22 cellular contexts compared by ENCODE assay signal in the genomic region with DNA sequence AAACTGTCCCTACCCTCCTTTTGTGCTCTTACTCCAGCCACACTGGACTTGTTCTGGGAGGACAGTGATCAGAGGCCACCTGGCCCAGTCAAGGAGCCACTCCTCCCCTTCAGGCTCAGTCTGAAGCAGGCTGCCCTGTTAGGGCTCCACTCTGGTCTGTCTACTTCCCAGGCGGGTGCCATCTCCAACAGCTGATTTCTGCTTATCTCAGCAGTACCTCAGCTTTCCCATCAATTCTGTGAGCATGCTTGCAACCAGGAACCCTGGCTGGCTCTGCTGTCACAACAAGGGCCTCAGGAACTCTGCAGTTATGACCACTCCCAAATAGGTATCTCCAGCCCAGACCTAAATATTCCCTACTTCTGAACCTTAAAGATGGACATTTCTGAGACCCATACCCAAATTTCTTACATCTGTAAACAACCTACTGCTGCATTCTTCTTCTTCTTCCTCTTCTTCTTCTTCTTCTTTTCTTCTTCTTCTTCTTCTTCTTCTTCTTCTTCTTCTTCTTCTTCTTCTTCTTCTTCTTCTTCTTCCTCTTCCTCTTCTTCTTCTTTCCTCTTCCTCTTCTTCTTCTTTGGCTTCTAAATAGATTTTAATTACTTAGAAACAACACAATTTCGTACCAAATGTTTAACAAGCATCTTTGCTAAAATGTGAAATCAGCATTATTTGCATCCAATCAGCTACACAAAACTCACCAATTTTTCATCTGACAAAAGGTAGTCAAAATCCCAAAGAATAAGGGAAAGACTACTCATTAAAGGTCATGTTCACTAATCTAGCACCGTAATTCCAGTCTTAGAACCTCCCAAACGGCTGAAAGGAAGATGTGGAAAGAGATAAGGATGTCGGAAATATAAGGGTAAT. TPM values are rescaled to one million over a fixed set of nuclear protein-coding genes. Genes with fewer than 3 reads are reported as not detected.
DNase-seq lines count a peak whose midpoint lies in the region; ATAC-seq, FAIRE-seq and TF ChIP-seq lines count a peak whose summit lies in the region.
"Had no signal": no experiment of that assay in that cellular context is flagged by ENCODE, and none has a peak within 500 bp of the region (broad histone marks: within the 10 kb centered on the region; RNA-seq: fewer than 3 reads in every experiment).

No MANE protein-coding gene starts in this region.

- no peaks in the 10 kb centered on the region for H3K4me1 Mint-ChIP-seq in activated naive CD4-positive, alpha-beta T cell treated with anti-CD3 and anti-CD28 coated beads, Interleukin-2, amount 10 ng/mL, durations not matched to agents 7 days and 5 days

- H2BK120ac ChIP-seq in IMR-90 (ENCODE audit: low read depth, low read length) = no peak overlapping the region

- no peak overlapping the region for H3K18ac ChIP-seq in IMR-90 (ENCODE audit: low read depth, low read length)

- TF ChIP-seq RAD21 in IMR-90 (IDR thresholded peaks at IDR 0.05; ENCODE audit: low read length) (no peak), HepG2 (CRISPR knock-in tag; IDR thresholded peaks at IDR 0.05) (no peak)

- H4K5ac ChIP-seq in IMR-90 (ENCODE audit: low read depth, low read length) = no peak overlapping the region

- H2AFZ ChIP-seq in IMR-90 (replicated peaks; ENCODE audit: low read length, poor library complexity) (no peak overlapping the region), HepG2 (ENCODE audit: low read length) (no peak overlapping the region)

- no peak overlapping the region for H2AK5ac ChIP-seq in IMR-90 (ENCODE audit: low read depth, low read length)

- CTCF ChIA-PET in activated naive CD4-positive, alpha-beta T cell treated with anti-CD3 and anti-CD28 coated beads, Interleukin-2, amount 10 ng/mL, durations not matched to agents 7 days and 5 days (lab: Charles Lee) = interaction anchor here (0.8 to 2.9 kb wide), 2 partner anchors 8 to 528 kb away, joined by 3 to 18 read pairs; no protein-coding TSS in a partner anchor
- CTCF ChIA-PET in IMR-90 (lab: Yijun Ruan, JAX) (interaction anchor here (0.5 to 1.4 kb wide), 2 partner anchors 8 to 12 kb away, joined by 3 to 4 read pairs; no protein-coding TSS in a partner anchor), HepG2 (lab: Yijun Ruan, JAX; ENCODE audit: low intra/inter-chr PET ratio, low total read pairs) (no interaction called here)

- POLR2A ChIA-PET in IMR-90 (lab: Charles Lee; ENCODE audit: unreplicated experiment) = no interaction called here
- POLR2A ChIA-PET in HepG2 (lab: Yijun Ruan, JAX) = interaction anchor here (2.9 kb wide), 1 partner anchor 13 kb away, joined by 14 read pairs; a partner anchor contains a TSS

- peaks cover 24% of the 10 kb centered on the region for H3K27me3 Mint-ChIP-seq in activated naive CD4-positive, alpha-beta T cell treated with anti-CD3 and anti-CD28 coated beads, Interleukin-2, amount 10 ng/mL, durations not matched to agents 7 days and 5 days

- dilution Hi-C loops in IMR-90 (cut with HindIII; ENCODE audit: low sequenced_read_pairs, unreplicated experiment) = no loop called here

- 43% methylated on average over 1 of the region's 5 CpGs; no CpG with 5 or more reads in 1 of the 2 experiments for WGBS in IMR-90 (ENCODE audit: extremely low coverage in 2 of 2, insufficient read length in 1 of 2), 2 experiments
- WGBS in HepG2 (ENCODE audit: low lambda C conversion rate) = 61% methylated on average over 5 of the region's 5 CpGs

- no peaks in the 10 kb centered on the region for H3K9me3 Mint-ChIP-seq in activated naive CD4-positive, alpha-beta T cell treated with anti-CD3 and anti-CD28 coated beads, Interleukin-2, amount 10 ng/mL, durations not matched to agents 7 days and 5 days
- H3K9me3 Mint-ChIP-seq: CD4-positive, CD25-positive, alpha-beta regulatory T cell had no signal

- H4K8ac ChIP-seq in IMR-90 (ENCODE audit: low read depth in 2 of 2, low read length in 2 of 2) = no peak overlapping the region

- TF ChIP-seq POLR2A in IMR-90 (IDR thresholded peaks at IDR 0.05; ENCODE audit: low read depth, low read length) (no peak), HepG2 (IDR thresholded peaks at IDR 0.05; ENCODE audit: insufficient read depth in 1 of 2, low read depth in 2 of 2, low read length in 2 of 2) (no peak)

- ATAC-seq in IMR-90 (ENCODE audit: low read depth) (no peak), HepG2 (no peak), GM19452 (IDR thresholded peaks at IDR 0.05; ENCODE audit: unreplicated experiment) (no peak), GM18517 (IDR thresholded peaks at IDR 0.05; ENCODE audit: unreplicated experiment) (no peak)
- ATAC-seq: Panc1, SK-N-SH treated with all-trans-retinoic acid at 6 μM for 48 hours had no signal

- H2BK20ac ChIP-seq in IMR-90 (ENCODE audit: low read depth, low read length) = no peak overlapping the region

- intact Hi-C loops in IMR-90 (cut with micrococcal nuclease) (no loop called here), HepG2 (cut with micrococcal nuclease; ENCODE audit: unreplicated experiment) (no loop called here)

- in situ Hi-C loops in IMR-90 (cut with MboI; ENCODE audit: low sequenced_read_pairs) (no loop called here), HepG2 (cut with HindIII; ENCODE audit: extremely low pct_ligation_motif_present, low pct_unique_long_range_greater_than_20kb) (no loop called here)

- no TSS peak for BruUV-seq in IMR-90 (replicated peaks; lab: Mats Ljungman, UMichigan)
- BruUV-seq in HepG2 (replicated peaks; lab: Mats Ljungman, UMichigan) = no TSS peak

- no peak overlapping the region for H3K14ac ChIP-seq in IMR-90 (replicated peaks; ENCODE audit: low read depth, low read length)

- H3K4me2 ChIP-seq in IMR-90 (ENCODE audit: low read depth, low read length) (no peak overlapping the region), HepG2 (ENCODE audit: low read depth, low read length) (no peak overlapping the region)

- H3K79me1 ChIP-seq in IMR-90 (ENCODE audit: low read depth in 1 of 2, low read length in 2 of 2) = no peaks in the 10 kb centered on the region

- H3K36me3 Mint-ChIP-seq in activated naive CD4-positive, alpha-beta T cell treated with anti-CD3 and anti-CD28 coated beads, Interleukin-2, amount 10 ng/mL, durations not matched to agents 7 days and 5 days = no peaks in the 10 kb centered on the region
- H3K36me3 Mint-ChIP-seq: CD4-positive, CD25-positive, alpha-beta regulatory T cell had no signal

- TF ChIP-seq CTCF in IMR-90 (conservative IDR thresholded peaks at IDR 0.05; ENCODE audit: low read depth, low read length) = no peak
- no peak for TF ChIP-seq CTCF in HepG2 (CRISPR knock-in tag; IDR thresholded peaks at IDR 0.05)

- H3K9me1 ChIP-seq in IMR-90 (ENCODE audit: insufficient read depth, low read length) = peaks cover 3% of the 10 kb centered on the region; the same call in 1 of the 2 replicates

- H2BK5ac ChIP-seq in IMR-90 (ENCODE audit: low read depth, low read length, poor library complexity, severe bottlenecking) = no peak overlapping the region

- no peak overlapping the region for H3K4me3 Mint-ChIP-seq in activated naive CD4-positive, alpha-beta T cell treated with anti-CD3 and anti-CD28 coated beads, Interleukin-2, amount 10 ng/mL, durations not matched to agents 7 days and 5 days
- H3K4me3 Mint-ChIP-seq: CD4-positive, CD25-positive, alpha-beta regulatory T cell had no signal

- no peak overlapping the region for H3K27ac Mint-ChIP-seq in activated naive CD4-positive, alpha-beta T cell treated with anti-CD3 and anti-CD28 coated beads, Interleukin-2, amount 10 ng/mL, durations not matched to agents 7 days and 5 days
- H3K27ac Mint-ChIP-seq: CD4-positive, CD25-positive, alpha-beta regulatory T cell had no signal

- H3K9ac ChIP-seq in IMR-90 (ENCODE audit: low read depth, low read length) = no peak overlapping the region
- no peak overlapping the region for H3K9ac ChIP-seq in HepG2 (ENCODE audit: insufficient read depth, low read depth, low read length)

- no peak overlapping the region for H2BK15ac ChIP-seq in IMR-90 (ENCODE audit: low read depth, low read length)

- no peak overlapping the region for H3K4ac ChIP-seq in IMR-90 (ENCODE audit: low read depth, low read length)

- no peak for FAIRE-seq in HepG2 (lab: Jason Lieb, UNC)
- FAIRE-seq: A204.1 had no signal

- H3K36me3 ChIP-seq in IMR-90 (ENCODE audit: control insufficient read depth, insufficient read depth, low read length) = no peaks in the 10 kb centered on the region
- H3K36me3 ChIP-seq in HepG2 (replicated peaks in 1 of 2; ENCODE audit: control insufficient read depth in 1 of 2, insufficient read depth in 2 of 2, low read length in 2 of 2) = no peaks in the 10 kb centered on the region
- H3K36me3 ChIP-seq: BE2C had no signal

- H3K23ac ChIP-seq in IMR-90 (ENCODE audit: low read depth, low read length) = no peak overlapping the region

- no peak overlapping the region for H2AK9ac ChIP-seq in IMR-90 (replicated peaks; ENCODE audit: low read depth, low read length, poor library complexity)

- peak; percentile 11 for DNase-seq in activated naive CD4-positive, alpha-beta T cell treated with anti-CD3 and anti-CD28 coated beads, Interleukin-2, amount 10 ng/mL, durations not matched to agents 7 days and 5 days
- no peak for DNase-seq in activated naive CD4-positive, alpha-beta T cell treated with anti-CD3 and anti-CD28 coated beads, Interleukin-2, amount 50 U/mL, for 16 hours
- DNase-seq in IMR-90 (no peak), HepG2 (ENCODE audit: low spot score) (no peak), NCI-H526 treated with DMSO at 0.1 percent for 48 hours (lab: John Stamatoyannopoulos, UW) (no peak)
- DNase-seq: BE2C; CD4-positive, CD25-positive, alpha-beta regulatory T cell; DMS79; H7; KBM-7; MM.1S; NCI-H1092 treated with DMSO at 0.1 percent for 48 hours; NCI-H2029 treated with DMSO at 0.1 percent for 48 hours; NCI-H226; NCI-H510A treated with DMSO at 0.1 percent for 48 hours; NCI-H774; NK-92 treated with Interleukin-12 subunit alpha and Interleukin-12 subunit beta, amount 100 ng/mL, for 24 hours had no signal

- H3K9me3 ChIP-seq in IMR-90 (ENCODE audit: control insufficient read depth, insufficient read depth, low read length) = no peaks in the 10 kb centered on the region
- H3K9me3 ChIP-seq in HepG2 (ENCODE audit: low read length) = no peaks in the 10 kb centered on the region
- H3K9me3 ChIP-seq: BE2C had no signal

- TF ChIP-seq EP300 in HepG2 (IDR thresholded peaks at IDR 0.05; ENCODE audit: low read depth in 2 of 2, low read length in 2 of 2) (no peak), HepG2 (CRISPR knock-in tag; IDR thresholded peaks at IDR 0.05; ENCODE audit: borderline replicate concordance) (no peak)

- H3K4me1 ChIP-seq in IMR-90 (ENCODE audit: control insufficient read depth, insufficient read depth, low read length) = peaks cover 2% of the 10 kb centered on the region; the same call in 1 of the 2 replicates
- H3K4me1 ChIP-seq in HepG2 (ENCODE audit: insufficient read depth, low read length) = peaks cover 25% of the 10 kb centered on the region

- H3K27ac ChIP-seq in IMR-90 (ENCODE audit: insufficient read depth, low read length) = no peak overlapping the region
- H3K27ac ChIP-seq in HepG2 (ENCODE audit: extremely low read length, insufficient read depth, low read length) = no peak overlapping the region

- no peak overlapping the region for H3K56ac ChIP-seq in IMR-90 (ENCODE audit: extremely low read depth, insufficient read depth, low read length)

- H4K20me1 ChIP-seq in IMR-90 (ENCODE audit: insufficient read depth, low read length) (no peaks in the 10 kb centered on the region), HepG2 (ENCODE audit: insufficient read depth, low read length) (no peaks in the 10 kb centered on the region)

- no peaks in the 10 kb centered on the region for H3K79me2 ChIP-seq in HepG2 (ENCODE audit: insufficient read depth, low read length)

- H4K91ac ChIP-seq in IMR-90 (ENCODE audit: insufficient read depth, low read depth, low read length) = no peak overlapping the region

- no peak overlapping the region for H3K4me3 ChIP-seq in IMR-90 (ENCODE audit: insufficient read depth, low read depth, low read length)
- H3K4me3 ChIP-seq in HepG2 (replicated peaks in 1 of 3; ENCODE audit: insufficient read depth in 1 of 3, low read depth in 2 of 3, low read length in 3 of 3) = no peak overlapping the region

- H3K27me3 ChIP-seq in IMR-90 (ENCODE audit: control insufficient read depth, insufficient read depth, low read length) = peaks cover 5% of the 10 kb centered on the region
- no peaks in the 10 kb centered on the region; a peak in 1 of 5 replicates for H3K27me3 ChIP-seq in HepG2 (ENCODE audit: control insufficient read depth in 1 of 2, insufficient read depth in 2 of 2, low read length in 2 of 2)
- H3K27me3 ChIP-seq: BE2C had no signal

RNA-seq across cellular contexts. Expression of a gene that starts 13.6 kb away (rescaled TPM):
- total RNA-seq in IMR-90 (2012; rRNA removed) (2.8 and 3.2 TPM in 2 replicates), HepG2 (2016; rRNA removed; fragmentation: Illumina TruSeq; extraction: Trizol) (0.62 and 0.83 TPM in 2 replicates)
- polyA plus RNA-seq in IMR-90 (2012; rRNA removed) (2.5 and 2.6 TPM in 2 replicates), HepG2 (2011; rRNA removed) (0.33 and 0.56 TPM in 2 replicates)
- 1.2 and 2.1 TPM in 2 replicates for polyA plus RNA-seq in IMR-90 (2012; cell fraction: cytosol; rRNA removed)
- polyA plus RNA-seq in IMR-90 (2012; cell fraction: nucleus; rRNA removed; ENCODE audit: low replicate concordance) = 7.0 and 12.7 TPM in 2 replicates
- 0.20 and 0.26 TPM in 2 replicates for total RNA-seq in HepG2 (2016; cell fraction: cytosol; rRNA removed; fragmentation: Illumina TruSeq; extraction: Trizol; ENCODE audit: low read depth)
- 0.34 and 0.93 TPM in 2 replicates for total RNA-seq in HepG2 (2016; cell fraction: insoluble cytoplasmic fraction; rRNA removed; fragmentation: Illumina TruSeq; extraction: Trizol)
- total RNA-seq in HepG2 (2016; cell fraction: membrane; rRNA removed; fragmentation: Illumina TruSeq; extraction: Trizol) = 0.59 and 0.99 TPM in 2 replicates
- 0.99 and 1.1 TPM in 2 replicates for total RNA-seq in HepG2 (2016; cell fraction: nucleus; rRNA removed; fragmentation: Illumina TruSeq; extraction: Trizol)
- polyA plus RNA-seq in HepG2 (2011; cell fraction: cytosol; rRNA removed) = 0.31 and 0.35 TPM in 2 replicates
- polyA plus RNA-seq in HepG2 (2011; cell fraction: nucleus; rRNA removed) = 0.64 and 0.88 TPM in 2 replicates
- 0.19 and 0.25 TPM in 2 replicates for polyA plus RNA-seq in HepG2 (2012)
- polyA plus RNA-seq in HepG2 (2016; cell fraction: cytosol; fragmentation: Illumina TruSeq; extraction: Trizol; ENCODE audit: low read depth) = 0.12 and 0.36 TPM in 2 replicates
- polyA plus RNA-seq in HepG2 (2016; cell fraction: insoluble cytoplasmic fraction; fragmentation: Illumina TruSeq; extraction: Trizol; ENCODE audit: low read depth) = 0.29 and 0.41 TPM in 2 replicates
- 0.29 and 0.35 TPM in 2 replicates for polyA plus RNA-seq in HepG2 (2016; cell fraction: membrane; fragmentation: Illumina TruSeq; extraction: Trizol; ENCODE audit: low read depth)
- polyA plus RNA-seq in HepG2 (2016; cell fraction: nucleus; fragmentation: Illumina TruSeq; extraction: Trizol; ENCODE audit: insufficient read depth, low read depth) = 1.0 and 1.9 TPM in 2 replicates
- polyA minus RNA-seq in HepG2 (2011; rRNA and poly(A)+ RNA removed; ENCODE audit: low replicate concordance) = 0.94 and 9.4 TPM in 2 replicates
- 0.79 TPM in 1 of 2 replicates, not detected in the other for polyA minus RNA-seq in HepG2 (2011; cell fraction: cytosol; rRNA and poly(A)+ RNA removed)
- polyA minus RNA-seq in HepG2 (2011; cell fraction: nucleus; rRNA and poly(A)+ RNA removed) = 1.5 and 1.8 TPM in 2 replicates
- total RNA-seq: CD4-positive, CD25-positive, alpha-beta regulatory T cell had no signal
- polyA plus RNA-seq: CD4-positive, CD25-positive, alpha-beta regulatory T cell had no signal

RNA-seq across cellular contexts. Expression of a gene that starts 23.1 kb away (rescaled TPM):
- 61.1 and 97.5 TPM in 2 replicates for total RNA-seq in IMR-90 (2012; rRNA removed)
- polyA plus RNA-seq in IMR-90 (2012; rRNA removed) = 214 and 225 TPM in 2 replicates
- polyA plus RNA-seq in IMR-90 (2012; cell fraction: cytosol; rRNA removed) = 62.0 and 132 TPM in 2 replicates
- 199 and 416 TPM in 2 replicates for polyA plus RNA-seq in IMR-90 (2012; cell fraction: nucleus; rRNA removed; ENCODE audit: low replicate concordance)
- 0.80 and 1.1 TPM in 2 replicates for total RNA-seq in HepG2 (2016; rRNA removed; fragmentation: Illumina TruSeq; extraction: Trizol)
- total RNA-seq in HepG2 (2016; cell fraction: cytosol; rRNA removed; fragmentation: Illumina TruSeq; extraction: Trizol; ENCODE audit: low read depth) = 0.44 and 0.81 TPM in 2 replicates
- total RNA-seq in HepG2 (2016; cell fraction: insoluble cytoplasmic fraction; rRNA removed; fragmentation: Illumina TruSeq; extraction: Trizol) = 1.1 and 1.2 TPM in 2 replicates
- 0.76 and 0.93 TPM in 2 replicates for total RNA-seq in HepG2 (2016; cell fraction: membrane; rRNA removed; fragmentation: Illumina TruSeq; extraction: Trizol)
- total RNA-seq in HepG2 (2016; cell fraction: nucleus; rRNA removed; fragmentation: Illumina TruSeq; extraction: Trizol) = 0.38 and 0.56 TPM in 2 replicates
- polyA plus RNA-seq in HepG2 (2011; rRNA removed) = 2.3 and 2.5 TPM in 2 replicates
- 1.2 and 3.5 TPM in 2 replicates for polyA plus RNA-seq in HepG2 (2011; cell fraction: cytosol; rRNA removed)
- 5.9 and 8.0 TPM in 2 replicates for polyA plus RNA-seq in HepG2 (2011; cell fraction: nucleus; rRNA removed)
- polyA plus RNA-seq in HepG2 (2012) = 1.4 and 1.7 TPM in 2 replicates
- polyA plus RNA-seq in HepG2 (2016; cell fraction: cytosol; fragmentation: Illumina TruSeq; extraction: Trizol; ENCODE audit: low read depth) = 0.28 and 0.49 TPM in 2 replicates
- polyA plus RNA-seq in HepG2 (2016; cell fraction: insoluble cytoplasmic fraction; fragmentation: Illumina TruSeq; extraction: Trizol; ENCODE audit: low read depth) = 2.1 and 2.4 TPM in 2 replicates
- polyA plus RNA-seq in HepG2 (2016; cell fraction: membrane; fragmentation: Illumina TruSeq; extraction: Trizol; ENCODE audit: low read depth) = 0.43 and 0.85 TPM in 2 replicates
- 0.97 and 2.5 TPM in 2 replicates for polyA plus RNA-seq in HepG2 (2016; cell fraction: nucleus; fragmentation: Illumina TruSeq; extraction: Trizol; ENCODE audit: insufficient read depth, low read depth)
- 0.77 and 0.94 TPM in 2 replicates for polyA minus RNA-seq in HepG2 (2011; rRNA and poly(A)+ RNA removed; ENCODE audit: low replicate concordance)
- polyA minus RNA-seq in HepG2 (2011; cell fraction: cytosol; rRNA and poly(A)+ RNA removed) = 1.1 and 1.3 TPM in 2 replicates
- 0.87 and 1.4 TPM in 2 replicates for polyA minus RNA-seq in HepG2 (2011; cell fraction: nucleus; rRNA and poly(A)+ RNA removed)
- total RNA-seq: CD4-positive, CD25-positive, alpha-beta regulatory T cell had no signal
- polyA plus RNA-seq: CD4-positive, CD25-positive, alpha-beta regulatory T cell had no signal

RNA-seq across cellular contexts. Expression of a gene that starts 53.0 kb away (rescaled TPM):
- total RNA-seq in IMR-90 (2012; rRNA removed) = 190 and 225 TPM in 2 replicates
- 184 and 186 TPM in 2 replicates for polyA plus RNA-seq in IMR-90 (2012; rRNA removed)
- 144 and 191 TPM in 2 replicates for polyA plus RNA-seq in IMR-90 (2012; cell fraction: cytosol; rRNA removed)
- 99.1 and 183 TPM in 2 replicates for polyA plus RNA-seq in IMR-90 (2012; cell fraction: nucleus; rRNA removed; ENCODE audit: low replicate concordance)
- 16.5 and 37.7 TPM in 2 replicates for total RNA-seq in HepG2 (2016; rRNA removed; fragmentation: Illumina TruSeq; extraction: Trizol)
- total RNA-seq in HepG2 (2016; cell fraction: cytosol; rRNA removed; fragmentation: Illumina TruSeq; extraction: Trizol; ENCODE audit: low read depth) = 3.3 and 4.3 TPM in 2 replicates
- 14.1 and 38.3 TPM in 2 replicates for total RNA-seq in HepG2 (2016; cell fraction: insoluble cytoplasmic fraction; rRNA removed; fragmentation: Illumina TruSeq; extraction: Trizol)
- total RNA-seq in HepG2 (2016; cell fraction: membrane; rRNA removed; fragmentation: Illumina TruSeq; extraction: Trizol) = 7.5 and 8.0 TPM in 2 replicates
- total RNA-seq in HepG2 (2016; cell fraction: nucleus; rRNA removed; fragmentation: Illumina TruSeq; extraction: Trizol) = 34.5 and 35.9 TPM in 2 replicates
- polyA plus RNA-seq in HepG2 (2011; rRNA removed) = 108 and 126 TPM in 2 replicates
- 107 and 109 TPM in 2 replicates for polyA plus RNA-seq in HepG2 (2011; cell fraction: cytosol; rRNA removed)
- 62.4 and 67.9 TPM in 2 replicates for polyA plus RNA-seq in HepG2 (2011; cell fraction: nucleus; rRNA removed)
- polyA plus RNA-seq in HepG2 (2012) = 66.5 and 86.6 TPM in 2 replicates
- polyA plus RNA-seq in HepG2 (2016; cell fraction: cytosol; fragmentation: Illumina TruSeq; extraction: Trizol; ENCODE audit: low read depth) = 2.8 and 3.4 TPM in 2 replicates
- 12.5 and 14.6 TPM in 2 replicates for polyA plus RNA-seq in HepG2 (2016; cell fraction: insoluble cytoplasmic fraction; fragmentation: Illumina TruSeq; extraction: Trizol; ENCODE audit: low read depth)
- polyA plus RNA-seq in HepG2 (2016; cell fraction: membrane; fragmentation: Illumina TruSeq; extraction: Trizol; ENCODE audit: low read depth) = 4.7 and 5.3 TPM in 2 replicates
- polyA plus RNA-seq in HepG2 (2016; cell fraction: nucleus; fragmentation: Illumina TruSeq; extraction: Trizol; ENCODE audit: insufficient read depth, low read depth) = 38.2 and 45.7 TPM in 2 replicates
- polyA minus RNA-seq in HepG2 (2011; rRNA and poly(A)+ RNA removed; ENCODE audit: low replicate concordance) = 34.7 and 158 TPM in 2 replicates
- polyA minus RNA-seq in HepG2 (2011; cell fraction: cytosol; rRNA and poly(A)+ RNA removed) = 44.8 and 53.1 TPM in 2 replicates
- polyA minus RNA-seq in HepG2 (2011; cell fraction: nucleus; rRNA and poly(A)+ RNA removed) = 40.5 and 41.8 TPM in 2 replicates
- total RNA-seq: CD4-positive, CD25-positive, alpha-beta regulatory T cell had no signal
- polyA plus RNA-seq: CD4-positive, CD25-positive, alpha-beta regulatory T cell had no signal

Comparison
In these comparisons a context has a peak if more than half of its experiments do, and no peak if none do; other contexts are left out.
1. RNA of a gene that starts 23.1 kb away (total RNA-seq): 61.1 to 97.5 TPM in IMR-90; 0.38 to 1.2 TPM in HepG2; every median in the first group is over 10 times any median in the second.